In the genomic region with DNA sequence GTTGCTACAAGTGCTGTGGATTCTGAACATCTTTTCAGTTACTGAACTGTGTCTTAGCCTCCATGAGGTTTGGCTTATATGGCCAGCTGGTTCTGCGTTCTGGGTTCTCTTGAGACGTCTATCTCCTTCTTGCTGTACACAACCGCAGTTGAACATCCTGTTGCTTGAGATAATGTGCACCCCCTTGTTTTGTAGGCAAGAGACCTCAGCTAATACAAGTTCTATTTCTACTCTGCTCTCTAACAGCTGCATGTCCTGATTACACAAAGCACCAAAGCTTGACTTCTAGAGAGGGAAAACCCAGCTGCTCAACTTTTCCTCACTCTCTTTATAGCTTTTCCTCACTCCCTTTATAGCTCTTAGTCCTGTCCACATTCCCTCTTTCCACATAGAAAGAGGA, we compare ENCODE assay signal across 1 cellular context.
TF ChIP-seq lines count a peak whose summit lies in the region.

No MANE protein-coding gene starts in this region.

TF ChIP-seq in K562, 482 proteins besides CTCF, POLR2A, EP300 and RAD21 (continued from another document and continues in another):
- TF ChIP-seq, protein P1, sequence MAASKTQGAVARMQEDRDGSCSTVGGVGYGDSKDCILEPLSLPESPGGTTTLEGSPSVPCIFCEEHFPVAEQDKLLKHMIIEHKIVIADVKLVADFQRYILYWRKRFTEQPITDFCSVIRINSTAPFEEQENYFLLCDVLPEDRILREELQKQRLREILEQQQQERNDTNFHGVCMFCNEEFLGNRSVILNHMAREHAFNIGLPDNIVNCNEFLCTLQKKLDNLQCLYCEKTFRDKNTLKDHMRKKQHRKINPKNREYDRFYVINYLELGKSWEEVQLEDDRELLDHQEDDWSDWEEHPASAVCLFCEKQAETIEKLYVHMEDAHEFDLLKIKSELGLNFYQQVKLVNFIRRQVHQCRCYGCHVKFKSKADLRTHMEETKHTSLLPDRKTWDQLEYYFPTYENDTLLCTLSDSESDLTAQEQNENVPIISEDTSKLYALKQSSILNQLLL (CRISPR knock-in tag; IDR thresholded peaks at IDR 0.05; ENCODE audit: borderline replicate concordance): no peak
- TF ChIP-seq PRPF4 (IDR thresholded peaks at IDR 0.05; ENCODE audit: insufficient read depth, low read depth, low read length, poor library complexity, severe bottlenecking) (no peak), NUFIP1 (IDR thresholded peaks at IDR 0.05; ENCODE audit: partially characterized antibody) (no peak), MEIS2 (IDR thresholded peaks at IDR 0.05; ENCODE audit: partially characterized antibody) (no peak), ZKSCAN8 (CRISPR knock-in tag; IDR thresholded peaks at IDR 0.05) (0 out of 2 replicates have a peak, but pooled peaks have one; percentile 41), XRCC3 (IDR thresholded peaks at IDR 0.05) (no peak), RBM22 (IDR thresholded peaks at IDR 0.05; ENCODE audit: low read depth, low read length, poor library complexity, severe bottlenecking) (no peak), SMAD3 (CRISPR knock-in tag; conservative IDR thresholded peaks at IDR 0.05) (no peak), ZC3H8 (IDR thresholded peaks at IDR 0.05) (no peak), JUND (IDR thresholded peaks at IDR 0.05; ENCODE audit: borderline replicate concordance, low read depth, low read length) (no peak), JUND (tag; IDR thresholded peaks at IDR 0.05; ENCODE audit: borderline replicate concordance, low read depth, low read length) (no peak; the same call in 2 of the 3 replicates), POU5F1 (IDR thresholded peaks at IDR 0.05; ENCODE audit: borderline replicate concordance, low read depth, low read length, partially characterized antibody) (no peak), SMARCC2 (IDR thresholded peaks at IDR 0.05; ENCODE audit: low read depth) (no peak), NCOA4 (IDR thresholded peaks at IDR 0.05; ENCODE audit: partially characterized antibody) (no peak), SMAD1 (IDR thresholded peaks at IDR 0.05; ENCODE audit: low read depth, low read length, partially characterized antibody) (no peak), ESRRA (IDR thresholded peaks at IDR 0.05; ENCODE audit: borderline replicate concordance, low read depth) (no peak), ELF1 (tag; IDR thresholded peaks at IDR 0.05) (no peak), ZNF121 (CRISPR knock-in tag; conservative IDR thresholded peaks at IDR 0.05) (no peak), STAT5B (CRISPR knock-in tag; IDR thresholded peaks at IDR 0.05) (no peak), SNIP1 (IDR thresholded peaks at IDR 0.05; ENCODE audit: low read depth) (no peak), BRF1 (IDR thresholded peaks at IDR 0.05; ENCODE audit: borderline replicate concordance, extremely low read depth, insufficient read length) (no peak), ZFX (CRISPR knock-in tag; IDR thresholded peaks at IDR 0.05) (no peak), ATF7 (IDR thresholded peaks at IDR 0.05) (no peak), JUNB (CRISPR knock-in tag; conservative IDR thresholded peaks at IDR 0.05) (no peak)
- TF ChIP-seq, protein P2, sequence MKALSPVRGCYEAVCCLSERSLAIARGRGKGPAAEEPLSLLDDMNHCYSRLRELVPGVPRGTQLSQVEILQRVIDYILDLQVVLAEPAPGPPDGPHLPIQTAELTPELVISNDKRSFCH (CRISPR knock-in tag; IDR thresholded peaks at IDR 0.05): no peak
- TF ChIP-seq, protein P2 (tag; IDR thresholded peaks at IDR 0.05): no peak
- TF ChIP-seq, protein P3, sequence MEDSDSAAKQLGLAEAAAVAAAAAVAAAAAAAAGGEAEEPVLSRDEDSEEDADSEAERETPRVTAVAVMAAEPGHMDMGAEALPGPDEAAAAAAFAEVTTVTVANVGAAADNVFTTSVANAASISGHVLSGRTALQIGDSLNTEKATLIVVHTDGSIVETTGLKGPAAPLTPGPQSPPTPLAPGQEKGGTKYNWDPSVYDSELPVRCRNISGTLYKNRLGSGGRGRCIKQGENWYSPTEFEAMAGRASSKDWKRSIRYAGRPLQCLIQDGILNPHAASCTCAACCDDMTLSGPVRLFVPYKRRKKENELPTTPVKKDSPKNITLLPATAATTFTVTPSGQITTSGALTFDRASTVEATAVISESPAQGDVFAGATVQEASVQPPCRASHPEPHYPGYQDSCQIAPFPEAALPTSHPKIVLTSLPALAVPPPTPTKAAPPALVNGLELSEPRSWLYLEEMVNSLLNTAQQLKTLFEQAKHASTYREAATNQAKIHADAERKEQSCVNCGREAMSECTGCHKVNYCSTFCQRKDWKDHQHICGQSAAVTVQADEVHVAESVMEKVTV (CRISPR knock-in tag; IDR thresholded peaks at IDR 0.05): no peak
- TF ChIP-seq, protein P4, sequence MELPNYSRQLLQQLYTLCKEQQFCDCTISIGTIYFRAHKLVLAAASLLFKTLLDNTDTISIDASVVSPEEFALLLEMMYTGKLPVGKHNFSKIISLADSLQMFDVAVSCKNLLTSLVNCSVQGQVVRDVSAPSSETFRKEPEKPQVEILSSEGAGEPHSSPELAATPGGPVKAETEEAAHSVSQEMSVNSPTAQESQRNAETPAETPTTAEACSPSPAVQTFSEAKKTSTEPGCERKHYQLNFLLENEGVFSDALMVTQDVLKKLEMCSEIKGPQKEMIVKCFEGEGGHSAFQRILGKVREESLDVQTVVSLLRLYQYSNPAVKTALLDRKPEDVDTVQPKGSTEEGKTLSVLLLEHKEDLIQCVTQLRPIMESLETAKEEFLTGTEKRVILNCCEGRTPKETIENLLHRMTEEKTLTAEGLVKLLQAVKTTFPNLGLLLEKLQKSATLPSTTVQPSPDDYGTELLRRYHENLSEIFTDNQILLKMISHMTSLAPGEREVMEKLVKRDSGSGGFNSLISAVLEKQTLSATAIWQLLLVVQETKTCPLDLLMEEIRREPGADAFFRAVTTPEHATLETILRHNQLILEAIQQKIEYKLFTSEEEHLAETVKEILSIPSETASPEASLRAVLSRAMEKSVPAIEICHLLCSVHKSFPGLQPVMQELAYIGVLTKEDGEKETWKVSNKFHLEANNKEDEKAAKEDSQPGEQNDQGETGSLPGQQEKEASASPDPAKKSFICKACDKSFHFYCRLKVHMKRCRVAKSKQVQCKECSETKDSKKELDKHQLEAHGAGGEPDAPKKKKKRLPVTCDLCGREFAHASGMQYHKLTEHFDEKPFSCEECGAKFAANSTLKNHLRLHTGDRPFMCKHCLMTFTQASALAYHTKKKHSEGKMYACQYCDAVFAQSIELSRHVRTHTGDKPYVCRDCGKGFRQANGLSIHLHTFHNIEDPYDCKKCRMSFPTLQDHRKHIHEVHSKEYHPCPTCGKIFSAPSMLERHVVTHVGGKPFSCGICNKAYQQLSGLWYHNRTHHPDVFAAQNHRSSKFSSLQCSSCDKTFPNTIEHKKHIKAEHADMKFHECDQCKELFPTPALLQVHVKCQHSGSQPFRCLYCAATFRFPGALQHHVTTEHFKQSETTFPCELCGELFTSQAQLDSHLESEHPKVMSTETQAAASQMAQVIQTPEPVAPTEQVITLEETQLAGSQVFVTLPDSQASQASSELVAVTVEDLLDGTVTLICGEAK (IDR thresholded peaks at IDR 0.05): no peak
- TF ChIP-seq, protein P4 (CRISPR knock-in tag; IDR thresholded peaks at IDR 0.05): no peak
- TF ChIP-seq, protein P5, sequence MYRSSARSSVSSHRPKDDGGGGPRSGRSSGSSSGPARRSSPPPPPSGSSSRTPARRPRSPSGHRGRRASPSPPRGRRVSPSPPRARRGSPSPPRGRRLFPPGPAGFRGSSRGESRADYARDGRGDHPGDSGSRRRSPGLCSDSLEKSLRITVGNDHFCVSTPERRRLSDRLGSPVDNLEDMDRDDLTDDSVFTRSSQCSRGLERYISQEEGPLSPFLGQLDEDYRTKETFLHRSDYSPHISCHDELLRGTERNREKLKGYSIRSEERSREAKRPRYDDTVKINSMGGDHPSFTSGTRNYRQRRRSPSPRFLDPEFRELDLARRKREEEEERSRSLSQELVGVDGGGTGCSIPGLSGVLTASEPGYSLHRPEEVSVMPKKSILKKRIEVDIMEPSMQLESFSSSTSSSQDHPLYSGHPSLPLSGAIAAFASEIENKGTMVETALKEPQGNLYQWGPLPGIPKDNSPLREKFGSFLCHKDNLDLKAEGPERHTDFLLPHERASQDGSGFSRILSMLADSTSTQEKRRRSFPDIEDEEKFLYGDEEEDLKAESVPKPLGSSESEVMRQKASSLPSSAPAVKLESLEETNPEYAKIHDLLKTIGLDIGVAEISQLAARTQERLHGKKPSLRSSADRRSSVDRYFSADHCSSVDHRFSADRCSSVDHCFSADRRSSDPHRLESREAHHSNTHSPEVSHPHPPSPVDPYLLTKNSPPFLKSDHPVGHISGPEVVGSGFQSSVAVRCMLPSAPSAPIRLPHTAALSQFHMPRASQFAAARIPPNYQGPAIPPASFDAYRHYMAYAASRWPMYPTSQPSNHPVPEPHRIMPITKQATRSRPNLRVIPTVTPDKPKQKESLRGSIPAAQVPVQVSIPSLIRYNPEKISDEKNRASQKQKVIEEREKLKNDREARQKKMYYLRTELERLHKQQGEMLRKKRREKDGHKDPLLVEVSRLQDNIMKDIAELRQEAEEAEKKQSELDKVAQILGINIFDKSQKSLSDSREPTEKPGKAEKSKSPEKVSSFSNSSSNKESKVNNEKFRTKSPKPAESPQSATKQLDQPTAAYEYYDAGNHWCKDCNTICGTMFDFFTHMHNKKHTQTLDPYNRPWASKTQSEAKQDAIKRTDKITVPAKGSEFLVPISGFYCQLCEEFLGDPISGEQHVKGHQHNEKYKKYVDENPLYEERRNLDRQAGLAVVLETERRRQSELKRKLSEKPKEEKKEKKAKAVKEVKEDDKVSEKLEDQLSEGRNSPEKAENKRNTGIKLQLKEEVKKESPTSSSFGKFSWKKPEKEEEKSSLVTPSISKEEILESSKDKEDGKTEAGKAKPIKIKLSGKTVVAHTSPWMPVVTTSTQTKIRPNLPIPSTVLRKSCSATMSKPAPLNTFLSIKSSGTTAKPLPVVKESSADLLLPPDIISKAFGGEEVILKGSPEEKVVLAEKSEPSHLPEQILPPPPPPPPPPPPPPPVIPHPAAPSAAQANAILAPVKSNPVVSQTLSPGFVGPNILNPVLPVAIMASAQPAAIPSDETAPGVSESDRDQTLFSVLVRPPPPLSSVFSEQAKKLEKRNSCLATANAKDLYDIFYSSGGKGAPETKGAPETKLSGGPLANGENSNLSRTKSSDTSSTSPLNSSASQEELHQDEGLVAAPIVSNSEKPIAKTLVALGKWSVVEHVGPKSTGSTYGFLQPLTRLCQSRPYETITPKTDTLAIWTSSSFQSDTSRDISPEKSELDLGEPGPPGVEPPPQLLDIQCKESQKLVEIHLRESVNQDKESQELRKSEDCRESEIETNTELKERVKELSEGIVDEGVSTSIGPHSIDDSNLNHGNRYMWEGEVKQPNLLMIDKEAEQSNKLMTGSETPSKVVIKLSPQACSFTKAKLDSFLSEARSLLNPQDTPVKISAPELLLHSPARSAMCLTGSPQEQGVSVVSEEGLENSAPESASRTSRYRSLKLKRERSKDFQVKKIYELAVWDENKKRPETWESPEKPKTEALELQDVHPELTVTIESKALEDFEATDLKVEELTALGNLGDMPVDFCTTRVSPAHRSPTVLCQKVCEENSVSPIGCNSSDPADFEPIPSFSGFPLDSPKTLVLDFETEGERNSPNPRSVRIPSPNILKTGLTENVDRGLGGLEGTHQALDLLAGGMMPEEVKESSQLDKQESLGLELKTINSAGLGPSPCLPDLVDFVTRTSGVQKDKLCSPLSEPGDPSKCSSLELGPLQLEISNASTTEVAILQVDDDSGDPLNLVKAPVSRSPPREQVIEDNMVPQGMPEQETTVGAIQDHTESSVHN (IDR thresholded peaks at IDR 0.05; ENCODE audit: borderline replicate concordance in 1 of 2, low read depth in 1 of 2): no peak
- TF ChIP-seq, protein P6, sequence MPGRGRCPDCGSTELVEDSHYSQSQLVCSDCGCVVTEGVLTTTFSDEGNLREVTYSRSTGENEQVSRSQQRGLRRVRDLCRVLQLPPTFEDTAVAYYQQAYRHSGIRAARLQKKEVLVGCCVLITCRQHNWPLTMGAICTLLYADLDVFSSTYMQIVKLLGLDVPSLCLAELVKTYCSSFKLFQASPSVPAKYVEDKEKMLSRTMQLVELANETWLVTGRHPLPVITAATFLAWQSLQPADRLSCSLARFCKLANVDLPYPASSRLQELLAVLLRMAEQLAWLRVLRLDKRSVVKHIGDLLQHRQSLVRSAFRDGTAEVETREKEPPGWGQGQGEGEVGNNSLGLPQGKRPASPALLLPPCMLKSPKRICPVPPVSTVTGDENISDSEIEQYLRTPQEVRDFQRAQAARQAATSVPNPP (IDR thresholded peaks at IDR 0.05; ENCODE audit: borderline replicate concordance, insufficient read depth, insufficient read length): no peak
- TF ChIP-seq, protein P7, sequence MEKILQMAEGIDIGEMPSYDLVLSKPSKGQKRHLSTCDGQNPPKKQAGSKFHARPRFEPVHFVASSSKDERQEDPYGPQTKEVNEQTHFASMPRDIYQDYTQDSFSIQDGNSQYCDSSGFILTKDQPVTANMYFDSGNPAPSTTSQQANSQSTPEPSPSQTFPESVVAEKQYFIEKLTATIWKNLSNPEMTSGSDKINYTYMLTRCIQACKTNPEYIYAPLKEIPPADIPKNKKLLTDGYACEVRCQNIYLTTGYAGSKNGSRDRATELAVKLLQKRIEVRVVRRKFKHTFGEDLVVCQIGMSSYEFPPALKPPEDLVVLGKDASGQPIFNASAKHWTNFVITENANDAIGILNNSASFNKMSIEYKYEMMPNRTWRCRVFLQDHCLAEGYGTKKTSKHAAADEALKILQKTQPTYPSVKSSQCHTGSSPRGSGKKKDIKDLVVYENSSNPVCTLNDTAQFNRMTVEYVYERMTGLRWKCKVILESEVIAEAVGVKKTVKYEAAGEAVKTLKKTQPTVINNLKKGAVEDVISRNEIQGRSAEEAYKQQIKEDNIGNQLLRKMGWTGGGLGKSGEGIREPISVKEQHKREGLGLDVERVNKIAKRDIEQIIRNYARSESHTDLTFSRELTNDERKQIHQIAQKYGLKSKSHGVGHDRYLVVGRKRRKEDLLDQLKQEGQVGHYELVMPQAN (IDR thresholded peaks at IDR 0.05; ENCODE audit: borderline replicate concordance): no peak
